16 cellular contexts compared by ENCODE assay signal in the genomic region with DNA sequence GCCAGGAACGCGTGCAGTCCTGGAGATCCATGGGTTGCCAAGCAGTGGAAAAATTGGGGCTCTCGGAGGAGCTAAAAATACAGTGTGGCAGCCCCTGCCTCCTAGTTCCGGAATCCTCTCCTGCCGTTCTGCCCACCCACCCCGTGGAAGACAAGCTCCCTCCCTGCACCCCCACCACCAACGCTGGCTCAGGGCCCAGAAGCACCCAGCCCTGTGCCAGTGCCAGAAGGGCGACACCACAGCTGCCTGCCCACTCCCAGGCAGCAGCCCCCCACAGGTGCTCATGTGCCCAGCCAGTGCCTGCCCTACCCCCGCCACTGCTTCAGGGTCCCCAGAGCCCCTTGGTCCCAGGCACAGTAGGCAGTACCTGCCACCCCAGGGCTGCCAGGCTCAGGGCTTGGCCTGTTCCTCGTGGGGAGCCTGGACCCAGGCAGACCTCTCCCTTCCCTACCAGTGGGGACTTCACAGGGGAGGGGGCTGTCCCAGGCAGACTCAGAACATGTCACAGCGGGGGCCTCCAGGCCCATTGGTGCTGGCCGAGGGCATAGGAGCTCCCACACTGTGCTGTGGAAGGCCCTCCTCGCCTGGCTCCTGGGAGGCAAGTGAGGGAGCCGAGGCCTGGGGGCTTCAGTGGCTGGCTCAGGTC. TPM values are rescaled to one million over a fixed set of nuclear protein-coding genes. Genes with fewer than 3 reads are reported as not detected.
DNase-seq lines count a peak whose midpoint lies in the region; ATAC-seq and TF ChIP-seq lines count a peak whose summit lies in the region.
"Had no signal": no experiment of that assay in that cellular context is flagged by ENCODE, and none has a peak within 500 bp of the region (broad histone marks: within the 10 kb centered on the region; RNA-seq: fewer than 3 reads in every experiment).

No MANE protein-coding gene starts in this region.

- no peak overlapping the region for H3K4me3 ChIP-seq in CD4-positive, CD25-positive, alpha-beta regulatory T cell (ENCODE audit: low read depth, low read length)
- H3K4me3 ChIP-seq in HEK293 (ENCODE audit: low read depth, low read length): no peak overlapping the region
- peak overlapping the region; percentile 8 for H3K4me3 ChIP-seq in rectal smooth muscle tissue (ENCODE audit: low read length)

- no peaks in the 10 kb centered on the region for H3K27me3 Mint-ChIP-seq in CD4-positive, CD25-positive, alpha-beta regulatory T cell
- H3K27me3 Mint-ChIP-seq in dendritic cell treated with granulocyte-macrophage colony-stimulating factor and Interleukin-4, amounts not matched to agents 40 ng/mL and 50 ng/mL, for 4 days: no peaks in the 10 kb centered on the region
- H3K27me3 Mint-ChIP-seq: activated T-cell treated with anti-CD3 and anti-CD28 coated beads, Interleukin-2, amount 50 U/mL, for 24 hours; T-cell had no signal

- no peak for TF ChIP-seq CTCF in HEK293 (tag by site-specific recombination; IDR thresholded peaks at IDR 0.05)

- no peaks in the 10 kb centered on the region for H3K36me3 ChIP-seq in CD4-positive, CD25-positive, alpha-beta regulatory T cell (ENCODE audit: control insufficient read depth, insufficient read depth, low read length)
- H3K36me3 ChIP-seq in HEK293 (ENCODE audit: control insufficient read depth in 2 of 2, insufficient read depth in 1 of 2, low read length in 2 of 2) (peaks cover 0 to 43% of the 10 kb centered on the region in 2 experiments; a peak in 1 of 3 replicates), rectal smooth muscle tissue (ENCODE audit: control insufficient read depth, insufficient read depth, low read length) (peaks cover 8% of the 10 kb centered on the region)

- H3K9me3 Mint-ChIP-seq in CD4-positive, CD25-positive, alpha-beta regulatory T cell: no peaks in the 10 kb centered on the region
- H3K9me3 Mint-ChIP-seq in dendritic cell treated with granulocyte-macrophage colony-stimulating factor and Interleukin-4, amounts not matched to agents 40 ng/mL and 50 ng/mL, for 4 days: no peaks in the 10 kb centered on the region
- H3K9me3 Mint-ChIP-seq: activated T-cell treated with anti-CD3 and anti-CD28 coated beads, Interleukin-2, amount 50 U/mL, for 24 hours; T-cell had no signal

- peaks cover 0 to 59% (median 15%) of the 10 kb centered on the region in 4 donors for H3K4me1 Mint-ChIP-seq in CD4-positive, CD25-positive, alpha-beta regulatory T cell
- peaks cover 81% of the 10 kb centered on the region for H3K4me1 Mint-ChIP-seq in dendritic cell treated with granulocyte-macrophage colony-stimulating factor and Interleukin-4, amounts not matched to agents 40 ng/mL and 50 ng/mL, for 4 days (ENCODE audit: low read depth)

- intact Hi-C loops in dendritic cell treated with granulocyte-macrophage colony-stimulating factor and Interleukin-4, amounts not matched to agents 40 ng/mL and 50 ng/mL, for 4 days (cut with micrococcal nuclease): no loop called here

- POLR2A ChIA-PET in HEK293 (lab: Yijun Ruan, JAX): no interaction called here
- POLR2A ChIA-PET in HEK293T (lab: Yijun Ruan, JAX): interaction anchor here (1.9 kb wide), 1 partner anchor 56 kb away, joined by 10 read pairs; a partner anchor contains a TSS

- no peaks in the 10 kb centered on the region for H3K9me3 ChIP-seq in CD4-positive, CD25-positive, alpha-beta regulatory T cell (ENCODE audit: control insufficient read depth in 2 of 2, low read length in 2 of 2)
- no peaks in the 10 kb centered on the region for H3K9me3 ChIP-seq in HEK293 (ENCODE audit: control insufficient read depth, insufficient read depth, low read depth, low read length)

- H3K27ac ChIP-seq in CD4-positive, CD25-positive, alpha-beta regulatory T cell (ENCODE audit: insufficient read depth, low read length, poor library complexity, severe bottlenecking): peak overlapping the region; percentile 14
- H3K27ac ChIP-seq in HEK293 (ENCODE audit: extremely low read depth, low read depth, low read length) (0 out of 2 replicates have a peak overlapping the region, but pooled peaks have one; percentile 9), rectal smooth muscle tissue (ENCODE audit: low read depth, low read length) (peak overlapping the region; percentile 40)
- H3K27ac ChIP-seq: C4-2B, KMS-11 had no signal

- H3K27ac Mint-ChIP-seq in CD4-positive, CD25-positive, alpha-beta regulatory T cell: peak overlapping the region in 2 of 3 donors; percentile 96 to 99
- H3K27ac Mint-ChIP-seq in dendritic cell treated with granulocyte-macrophage colony-stimulating factor and Interleukin-4, amounts not matched to agents 40 ng/mL and 50 ng/mL, for 4 days: peak overlapping the region; percentile 65

- peaks cover 47% of the 10 kb centered on the region for H3K4me1 ChIP-seq in CD4-positive, CD25-positive, alpha-beta regulatory T cell (ENCODE audit: control insufficient read depth, insufficient read depth, low read length, poor library complexity, severe bottlenecking)
- no peaks in the 10 kb centered on the region for H3K4me1 ChIP-seq in HEK293 (ENCODE audit: control insufficient read depth, insufficient read depth, low read length)
- H3K4me1 ChIP-seq in rectal smooth muscle tissue (ENCODE audit: control insufficient read depth, insufficient read depth, low read length): peaks cover 29% of the 10 kb centered on the region

- DNase-seq in CD4-positive, CD25-positive, alpha-beta regulatory T cell: no peak
- DNase-seq in HEK293T (ENCODE audit: extremely low spot score) (no peak), NCI-H345 treated with DMSO at 0.1 percent for 48 hours (lab: John Stamatoyannopoulos, UW; ENCODE audit: unreplicated experiment) (no peak), SHP77 treated with DMSO at 0.1 percent for 48 hours (lab: John Stamatoyannopoulos, UW) (no peak)
- DNase-seq: activated CD4-positive, CD25-positive, alpha-beta regulatory T cell treated with anti-CD3 and anti-CD28 coated beads, Interleukin-2, amount 50 U/mL, for 72 hours; activated T-cell treated with anti-CD3 and anti-CD28 coated beads, Interleukin-2, amount 50 U/mL, for 24 hours; HCEC 1CT; mammary epithelial cell; NCI-H146; NCI-H69; T-cell had no signal

- no peak for ATAC-seq in CD4-positive, CD25-positive, alpha-beta regulatory T cell (ENCODE audit: low read depth in 2 of 2)
- ATAC-seq: T-cell had no signal

- no peak overlapping the region for H3K9ac ChIP-seq in rectal smooth muscle tissue (ENCODE audit: low read length)
- H3K9ac ChIP-seq: KMS-11 had no signal

- H3K4me3 Mint-ChIP-seq in CD4-positive, CD25-positive, alpha-beta regulatory T cell: no peak overlapping the region
- H3K4me3 Mint-ChIP-seq in dendritic cell treated with granulocyte-macrophage colony-stimulating factor and Interleukin-4, amounts not matched to agents 40 ng/mL and 50 ng/mL, for 4 days: no peak overlapping the region
- H3K4me3 Mint-ChIP-seq: activated T-cell treated with anti-CD3 and anti-CD28 coated beads, Interleukin-2, amount 50 U/mL, for 24 hours had no signal

- H3K36me3 Mint-ChIP-seq in CD4-positive, CD25-positive, alpha-beta regulatory T cell: no peaks in the 10 kb centered on the region
- peaks cover 95% of the 10 kb centered on the region for H3K36me3 Mint-ChIP-seq in dendritic cell treated with granulocyte-macrophage colony-stimulating factor and Interleukin-4, amounts not matched to agents 40 ng/mL and 50 ng/mL, for 4 days (ENCODE audit: low read depth)

- no peaks in the 10 kb centered on the region for H3K27me3 ChIP-seq in CD4-positive, CD25-positive, alpha-beta regulatory T cell (ENCODE audit: control insufficient read depth, insufficient read depth, low read length)
- no peaks in the 10 kb centered on the region for H3K27me3 ChIP-seq in rectal smooth muscle tissue (ENCODE audit: control insufficient read depth, insufficient read depth, low read length)

- CTCF ChIA-PET in HEK293 (lab: Yijun Ruan, JAX) (no interaction called here), HEK293T (lab: Yijun Ruan, JAX) (interaction anchor here (0.9 kb wide), 1 partner anchor 16 kb away, joined by 3 read pairs; no protein-coding TSS in a partner anchor)

TF ChIP-seq in HEK293, 187 proteins besides CTCF, POLR2A, EP300 and RAD21 (continues in another document):
- TF ChIP-seq ZIC2 (tag by site-specific recombination; IDR thresholded peaks at IDR 0.05): peak; percentile 91
- no peak for TF ChIP-seq ZNF776 (tag by site-specific recombination; IDR thresholded peaks at IDR 0.05; ENCODE audit: borderline replicate concordance)
- no peak for TF ChIP-seq ZNF433 (tag by site-specific recombination; IDR thresholded peaks at IDR 0.05; ENCODE audit: low read depth)
- 0 out of 2 replicates have a peak, but pooled peaks have one; percentile 8 for TF ChIP-seq ZNF600 (tag by site-specific recombination; IDR thresholded peaks at IDR 0.05)

TF ChIP-seq in HEK293T, 16 proteins besides CTCF, POLR2A, EP300 and RAD21:
- TF ChIP-seq HDGF (IDR thresholded peaks at IDR 0.05; ENCODE audit: borderline replicate concordance): no peak
- TF ChIP-seq ELF4 (IDR thresholded peaks at IDR 0.05): no peak
- no peak for TF ChIP-seq TARDBP (IDR thresholded peaks at IDR 0.05)
- TF ChIP-seq, protein P1, sequence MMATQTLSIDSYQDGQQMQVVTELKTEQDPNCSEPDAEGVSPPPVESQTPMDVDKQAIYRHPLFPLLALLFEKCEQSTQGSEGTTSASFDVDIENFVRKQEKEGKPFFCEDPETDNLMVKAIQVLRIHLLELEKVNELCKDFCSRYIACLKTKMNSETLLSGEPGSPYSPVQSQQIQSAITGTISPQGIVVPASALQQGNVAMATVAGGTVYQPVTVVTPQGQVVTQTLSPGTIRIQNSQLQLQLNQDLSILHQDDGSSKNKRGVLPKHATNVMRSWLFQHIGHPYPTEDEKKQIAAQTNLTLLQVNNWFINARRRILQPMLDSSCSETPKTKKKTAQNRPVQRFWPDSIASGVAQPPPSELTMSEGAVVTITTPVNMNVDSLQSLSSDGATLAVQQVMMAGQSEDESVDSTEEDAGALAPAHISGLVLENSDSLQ (IDR thresholded peaks at IDR 0.05): no peak
- TF ChIP-seq FOXM1 (IDR thresholded peaks at IDR 0.05; ENCODE audit: borderline replicate concordance): no peak
- TF ChIP-seq FOXA1 (IDR thresholded peaks at IDR 0.05): no peak
- no peak for TF ChIP-seq SUZ12 (IDR thresholded peaks at IDR 0.05)
- no peak for TF ChIP-seq L3MBTL2 (conservative IDR thresholded peaks at IDR 0.05)
- TF ChIP-seq NFRKB (IDR thresholded peaks at IDR 0.05): no peak
- TF ChIP-seq ZNF384 (IDR thresholded peaks at IDR 0.05): no peak
- no peak for TF ChIP-seq LEF1 (IDR thresholded peaks at IDR 0.05; ENCODE audit: borderline replicate concordance)
- no peak for TF ChIP-seq SP1 (IDR thresholded peaks at IDR 0.05)
- TF ChIP-seq BHLHE40 (IDR thresholded peaks at IDR 0.05; ENCODE audit: borderline replicate concordance): no peak
- TF ChIP-seq FOXK2 (IDR thresholded peaks at IDR 0.05): no peak
- no peak for TF ChIP-seq ARNT (IDR thresholded peaks at IDR 0.05)

RNA-seq across cellular contexts. Expression of a gene that starts 7.4 kb away (rescaled TPM):
- 74.3 TPM for total RNA-seq in CD4-positive, CD25-positive, alpha-beta regulatory T cell
- polyA plus RNA-seq in CD4-positive, CD25-positive, alpha-beta regulatory T cell: 1 to 10 TPM; 4.2 to 8.9 (median 6.6) TPM

RNA-seq across cellular contexts. Expression of a gene that starts 27.2 kb away (rescaled TPM):
- total RNA-seq in CD4-positive, CD25-positive, alpha-beta regulatory T cell: 1.9 TPM
- 1 to 10 TPM in 2 of 4 donors, under 1 TPM in 2; 0.10 to 1.7 (median 1.0) TPM for polyA plus RNA-seq in CD4-positive, CD25-positive, alpha-beta regulatory T cell

RNA-seq across cellular contexts. Expression of a gene that starts 56.2 kb away (rescaled TPM):
- 82.6 TPM for total RNA-seq in CD4-positive, CD25-positive, alpha-beta regulatory T cell
- 100 to 1,000 TPM; 234 to 281 (median 246) TPM for polyA plus RNA-seq in CD4-positive, CD25-positive, alpha-beta regulatory T cell
